In genomic region chr1:11967028-11967547, GRCh38 we compare ENCODE assay signal across 1 cellular context.
TF ChIP-seq lines count a peak whose summit lies in the region.

No MANE protein-coding gene starts in this region.

TF ChIP-seq in endothelial cell of umbilical vein, 7 proteins besides CTCF, POLR2A, EP300 and RAD21:
- TF ChIP-seq MAX (IDR thresholded peaks at IDR 0.05; ENCODE audit: insufficient read depth, insufficient read length) (no peak), POLR2AphosphoS5 (IDR thresholded peaks at IDR 0.05; ENCODE audit: insufficient read depth, low read depth, low read length) (no peak), JUN (IDR thresholded peaks at IDR 0.05; ENCODE audit: borderline replicate concordance, insufficient read depth, insufficient read length, low read depth) (no peak), MYC (IDR thresholded peaks at IDR 0.05; ENCODE audit: low read depth, low read length) (no peak), GATA2 (IDR thresholded peaks at IDR 0.05; ENCODE audit: insufficient read depth, insufficient read length, low read depth, low read length) (no peak), FOS (IDR thresholded peaks at IDR 0.05; ENCODE audit: borderline replicate concordance, insufficient read depth, low read length) (no peak), EZH2 (IDR thresholded peaks at IDR 0.05; ENCODE audit: borderline replicate concordance, low read depth, low read length, severe bottlenecking) (no peak)
